In the genomic region with DNA sequence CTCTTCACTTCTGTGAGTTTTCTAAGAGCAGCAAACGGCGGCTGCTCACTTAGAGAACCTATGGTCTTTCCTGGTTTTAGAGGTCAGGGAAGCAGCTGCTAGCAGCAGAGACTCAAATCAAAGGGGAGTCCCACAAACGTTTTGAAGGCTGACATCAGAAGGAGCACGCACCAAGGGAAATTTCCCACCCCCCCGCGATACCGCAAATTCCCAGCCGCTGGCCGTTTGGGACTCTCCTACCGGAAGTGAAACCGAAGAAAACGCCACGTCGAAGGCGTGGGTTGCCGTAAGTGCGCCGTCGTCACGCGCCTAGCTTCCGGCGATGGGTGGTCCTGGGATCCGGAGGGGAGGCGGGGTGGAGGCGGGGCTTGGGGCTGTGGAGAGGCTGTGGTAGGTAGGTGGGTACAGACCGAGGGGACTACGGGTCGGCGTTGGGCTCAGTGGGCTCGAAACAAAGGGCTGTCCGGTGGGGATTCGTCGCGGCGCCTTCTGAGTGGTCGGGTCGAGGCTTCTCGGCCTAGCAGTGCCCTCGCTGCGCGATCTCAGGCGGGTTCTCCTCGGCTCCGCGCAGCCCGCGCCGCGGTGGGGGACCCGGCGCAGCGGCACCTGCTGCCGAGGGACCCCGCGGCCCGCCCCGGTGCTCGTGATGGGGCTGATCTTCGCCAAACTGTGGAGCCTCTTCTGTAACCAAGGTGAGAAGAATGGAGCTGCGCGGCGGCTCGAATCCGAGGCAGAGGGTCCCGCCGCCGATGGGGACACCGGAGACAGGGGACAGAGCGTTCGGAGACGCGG, we compare ENCODE assay signal across 8 cellular contexts. TPM values are rescaled to one million over a fixed set of nuclear protein-coding genes. Genes with fewer than 3 reads are reported as not detected.
DNase-seq lines count a peak whose midpoint lies in the region; ATAC-seq and TF ChIP-seq lines count a peak whose summit lies in the region.

A gene with protein sequence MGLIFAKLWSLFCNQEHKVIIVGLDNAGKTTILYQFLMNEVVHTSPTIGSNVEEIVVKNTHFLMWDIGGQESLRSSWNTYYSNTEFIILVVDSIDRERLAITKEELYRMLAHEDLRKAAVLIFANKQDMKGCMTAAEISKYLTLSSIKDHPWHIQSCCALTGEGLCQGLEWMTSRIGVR (plus strand): TSS at position 440 of the 792 bp plus-strand sequence. CDS start 207 bp downstream, at position 647.

- H3K36me3 Mint-ChIP-seq in GM23338 (ENCODE audit: low read depth) (peaks cover 21% of the 10 kb centered on the region; the same call in 2 of the 3 replicates), natural killer cell (no peaks in the 10 kb centered on the region)

- H3K27me3 Mint-ChIP-seq in GM23338 (ENCODE audit: insufficient read depth, low read depth, poor library complexity) (peaks cover 6% of the 10 kb centered on the region), natural killer cell (ENCODE audit: low read depth in 2 of 2) (no peaks in the 10 kb centered on the region)

- no peaks in the 10 kb centered on the region for H3K27me3 ChIP-seq in GM23338 (ENCODE audit: insufficient read depth)

- peak within 1 kb of the TSS; percentile 71 for H3K4me3 ChIP-seq in GM23338

- H3K27ac ChIP-seq in GM23338 (ENCODE audit: low read depth): peak within 1 kb of the TSS; percentile 98

- peaks cover 14% of the 10 kb centered on the region; the same call in 1 of the 2 replicates for H4K20me1 ChIP-seq in GM23338 (replicated peaks; ENCODE audit: insufficient read depth)

- H3K36me3 ChIP-seq in GM23338 (ENCODE audit: insufficient read depth): no peaks in the 10 kb centered on the region

- DNase-seq in Daoy (ENCODE audit: low read depth) (peak; percentile 97), GM23338 (ENCODE audit: low spot score) (peak; percentile 97), LHCN-M2 (ENCODE audit: low read depth) (peak; percentile 97), RPMI8226 (peak; percentile 95), fibroblast of peridontal ligament (ENCODE audit: extremely low read depth) (peak; percentile 98), natural killer cell (peak; percentile 91)
- peak; percentile 94 for DNase-seq in activated T-helper 9 cell treated with anti-CD3 and anti-CD28 coated beads, Interleukin-2, amount 50 U/mL, for 16 hours (ENCODE audit: low read depth)
- DNase-seq in stimulated activated naive CD4-positive, alpha-beta T cell treated with Interleukin-2 at 50 U/mL for 16 hours (lab: John Stamatoyannopoulos, UW): peak; percentile 97

- peak within 1 kb of the TSS; percentile 88 for H3K4me2 ChIP-seq in GM23338

- ATAC-seq in GM23338: peak; percentile 97
- peak; percentile 93 to 99 (median 94) for ATAC-seq in natural killer cell

- TF ChIP-seq CTCF in GM23338 (conservative IDR thresholded peaks at IDR 0.05; ENCODE audit: low read depth in 2 of 2) (no peak), natural killer cell (IDR thresholded peaks at IDR 0.05) (no peak)

- H3K4me1 ChIP-seq in GM23338 (ENCODE audit: insufficient read depth): peaks cover 5% of the 10 kb centered on the region

- peak within 1 kb of the TSS; percentile 33 for H2AFZ ChIP-seq in GM23338

- H3K79me2 ChIP-seq in GM23338 (replicated peaks; ENCODE audit: insufficient read depth): peaks cover 49% of the 10 kb centered on the region

- intact Hi-C loops in natural killer cell (cut with micrococcal nuclease): loop anchor here (1.0 to 10.0 kb wide), 2 partner anchors 8 to 1634 kb away; a partner anchor contains a TSS

- H3K9me2 ChIP-seq in GM23338 (ENCODE audit: insufficient read depth): no peaks in the 10 kb centered on the region

- H3K4me1 Mint-ChIP-seq in GM23338 (peaks cover 17% of the 10 kb centered on the region), natural killer cell (peaks cover 29 to 42% of the 10 kb centered on the region in 2 donors)

- H3F3A ChIP-seq in GM23338 (replicated peaks; ENCODE audit: low read depth): no peaks in the 10 kb centered on the region

- H3K9me3 Mint-ChIP-seq in GM23338: no peaks in the 10 kb centered on the region
- H3K9me3 Mint-ChIP-seq in natural killer cell: no peaks in the 10 kb centered on the region

- peak within 1 kb of the TSS; percentile 99 for H3K27ac Mint-ChIP-seq in GM23338
- peak within 1 kb of the TSS; percentile 94 to 100 for H3K27ac Mint-ChIP-seq in natural killer cell

- peak within 1 kb of the TSS; percentile 100 for H3K4me3 Mint-ChIP-seq in GM23338
- H3K4me3 Mint-ChIP-seq in natural killer cell: peak within 1 kb of the TSS; percentile 99

TF ChIP-seq in GM23338, 12 proteins besides CTCF, POLR2A, EP300 and RAD21:
- TF ChIP-seq, protein P1, sequence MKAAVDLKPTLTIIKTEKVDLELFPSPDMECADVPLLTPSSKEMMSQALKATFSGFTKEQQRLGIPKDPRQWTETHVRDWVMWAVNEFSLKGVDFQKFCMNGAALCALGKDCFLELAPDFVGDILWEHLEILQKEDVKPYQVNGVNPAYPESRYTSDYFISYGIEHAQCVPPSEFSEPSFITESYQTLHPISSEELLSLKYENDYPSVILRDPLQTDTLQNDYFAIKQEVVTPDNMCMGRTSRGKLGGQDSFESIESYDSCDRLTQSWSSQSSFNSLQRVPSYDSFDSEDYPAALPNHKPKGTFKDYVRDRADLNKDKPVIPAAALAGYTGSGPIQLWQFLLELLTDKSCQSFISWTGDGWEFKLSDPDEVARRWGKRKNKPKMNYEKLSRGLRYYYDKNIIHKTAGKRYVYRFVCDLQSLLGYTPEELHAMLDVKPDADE (IDR thresholded peaks at IDR 0.05): peak; percentile 75
- TF ChIP-seq CREB1 (CRISPR knock-in tag; IDR thresholded peaks at IDR 0.05; ENCODE audit: low read depth) (peak; percentile 85), JUNB (IDR thresholded peaks at IDR 0.05; ENCODE audit: unreplicated experiment) (no peak), POLR2AphosphoS5 (IDR thresholded peaks at IDR 0.05; ENCODE audit: low read depth) (peak; percentile 79), EZH2 (IDR thresholded peaks at IDR 0.05; ENCODE audit: low read depth, unreplicated experiment) (no peak), STAT1 (IDR thresholded peaks at IDR 0.05; ENCODE audit: unreplicated experiment) (no peak)

RNA-seq across cellular contexts. Expression of the gene that starts here (rescaled TPM):
- 14.6 and 14.8 TPM in 2 replicates for total RNA-seq in Daoy (2014; rRNA removed; shearing (Covaris generic))
- total RNA-seq in GM23338 (2014; rRNA removed; shearing (Covaris generic)): 76.4 and 82.0 TPM in 2 replicates
- polyA plus RNA-seq in GM23338 (2016; fragmentation: Nextera tagmentation; extraction: Ambion mirVana): 21.5 and 22.8 TPM in 2 replicates
- total RNA-seq in LHCN-M2 (2014; rRNA removed): 8.7 and 10.3 TPM in 2 replicates
- polyA plus RNA-seq in LHCN-M2 (2012): 1.9 TPM
- total RNA-seq in natural killer cell: 10 to 100 TPM; 19.1 to 25.9 (median 20.8) TPM

Comparison
In these comparisons a context has a peak if more than half of its experiments do, and no peak if none do; other contexts are left out.
1. Peak in every context shown above with its lines: DNase-seq, ATAC-seq, H3K4me3 ChIP-seq and H3K27ac ChIP-seq.